In genomic region chr3:171809513-171810277, GRCh38 we compare ENCODE assay signal across 1 cellular context.
TF ChIP-seq lines count a peak whose summit lies in the region.

No MANE protein-coding gene starts in this region.

TF ChIP-seq in HEK293, 187 proteins besides CTCF, POLR2A, EP300 and RAD21 (continued from another document):
- TF ChIP-seq ZNF132 (tag by site-specific recombination; IDR thresholded peaks at IDR 0.05; ENCODE audit: borderline replicate concordance) (no peak), ZNF449 (tag by site-specific recombination; IDR thresholded peaks at IDR 0.05) (no peak), SCRT2 (tag by site-specific recombination; IDR thresholded peaks at IDR 0.05) (no peak), ZSCAN5A (tag by site-specific recombination; IDR thresholded peaks at IDR 0.05) (no peak), ZNF670 (tag by site-specific recombination; IDR thresholded peaks at IDR 0.05; ENCODE audit: low read depth) (no peak), ZBTB7A (tag by site-specific recombination; IDR thresholded peaks at IDR 0.05; ENCODE audit: low read depth) (no peak), GLI4 (tag by site-specific recombination; IDR thresholded peaks at IDR 0.05) (no peak), SP2 (tag by site-specific recombination; IDR thresholded peaks at IDR 0.05) (peak; percentile 38), ZNF266 (tag by site-specific recombination; IDR thresholded peaks at IDR 0.05; ENCODE audit: low read depth) (no peak), ZNF626 (tag by site-specific recombination; IDR thresholded peaks at IDR 0.05) (no peak), ZNF26 (tag by site-specific recombination; IDR thresholded peaks at IDR 0.05) (no peak), ZNF623 (tag by site-specific recombination; IDR thresholded peaks at IDR 0.05) (no peak), HIC1 (tag by site-specific recombination; IDR thresholded peaks at IDR 0.05) (peak; percentile 85; the same call in 1 of the 2 replicates), ZNF561 (tag by site-specific recombination; IDR thresholded peaks at IDR 0.05; ENCODE audit: borderline replicate concordance) (0 out of 2 replicates have a peak, but pooled peaks have one; percentile 32), ZNF837 (tag by site-specific recombination; IDR thresholded peaks at IDR 0.05) (no peak), ZNF112 (tag by site-specific recombination; IDR thresholded peaks at IDR 0.05) (no peak), ZNF350 (tag by site-specific recombination; IDR thresholded peaks at IDR 0.05) (no peak), KLF7 (tag by site-specific recombination; IDR thresholded peaks at IDR 0.05; ENCODE audit: borderline replicate concordance) (no peak), PRDM4 (tag by site-specific recombination; IDR thresholded peaks at IDR 0.05) (no peak), ZNF335 (tag by site-specific recombination; conservative IDR thresholded peaks at IDR 0.05) (peak; percentile 85), ZNF362 (tag by site-specific recombination; IDR thresholded peaks at IDR 0.05) (no peak), GLIS1 (tag by site-specific recombination; IDR thresholded peaks at IDR 0.05) (peak; percentile 78), FEZF1 (tag by site-specific recombination; IDR thresholded peaks at IDR 0.05) (no peak; the same call in 1 of the 2 replicates), ZNF677 (tag by site-specific recombination; IDR thresholded peaks at IDR 0.05) (no peak), ZNF341 (tag by site-specific recombination; IDR thresholded peaks at IDR 0.05; ENCODE audit: low read depth) (peak; percentile 35; the same call in 1 of the 2 replicates), ZXDB (tag by site-specific recombination; IDR thresholded peaks at IDR 0.05) (no peak), ZFP69B (tag by site-specific recombination; IDR thresholded peaks at IDR 0.05) (no peak), ZNF48 (tag by site-specific recombination; IDR thresholded peaks at IDR 0.05) (no peak), HOXC10 (CRISPR knock-in tag; IDR thresholded peaks at IDR 0.05) (no peak), SALL2 (tag by site-specific recombination; IDR thresholded peaks at IDR 0.05; ENCODE audit: borderline replicate concordance) (no peak), ZNF2 (tag by site-specific recombination; IDR thresholded peaks at IDR 0.05) (peak; percentile 60; the same call in 1 of the 2 replicates), ZNF501 (tag by site-specific recombination; IDR thresholded peaks at IDR 0.05) (peak; percentile 66; the same call in 1 of the 2 replicates), PRDM2 (tag by site-specific recombination; IDR thresholded peaks at IDR 0.05; ENCODE audit: borderline replicate concordance) (no peak), KLF1 (tag by site-specific recombination; IDR thresholded peaks at IDR 0.05) (0 out of 2 replicates have a peak, but pooled peaks have one; percentile 25), PRDM1 (tag by site-specific recombination; IDR thresholded peaks at IDR 0.05) (peak; percentile 83), ZNF214 (tag by site-specific recombination; IDR thresholded peaks at IDR 0.05; ENCODE audit: borderline replicate concordance) (no peak)
TF ChIP-seq in HEK293: peak in this region for 31.
